ENCODE assay signal across 2 cellular contexts in genomic region chr1:9801909-9802308, GRCh38.
TF ChIP-seq lines count a peak whose summit lies in the region.

No MANE protein-coding gene starts in this region.

TF ChIP-seq in HepG2, 621 proteins besides CTCF, POLR2A, EP300 and RAD21:
- peak; percentile 78 for TF ChIP-seq ZNF629 (CRISPR knock-in tag; conservative IDR thresholded peaks at IDR 0.05)
- no peak for TF ChIP-seq ZNF44 (CRISPR knock-in tag; IDR thresholded peaks at IDR 0.05)

TF ChIP-seq in endothelial cell of umbilical vein, 7 proteins besides CTCF, POLR2A, EP300 and RAD21:
- TF ChIP-seq EZH2 (IDR thresholded peaks at IDR 0.05; ENCODE audit: borderline replicate concordance, low read depth, low read length, severe bottlenecking), result no peak
- TF ChIP-seq FOS (IDR thresholded peaks at IDR 0.05; ENCODE audit: borderline replicate concordance, insufficient read depth, low read length), result no peak
- TF ChIP-seq MAX (IDR thresholded peaks at IDR 0.05; ENCODE audit: insufficient read depth, insufficient read length), result no peak
- no peak for TF ChIP-seq POLR2AphosphoS5 (IDR thresholded peaks at IDR 0.05; ENCODE audit: insufficient read depth, low read depth, low read length)
- no peak for TF ChIP-seq GATA2 (IDR thresholded peaks at IDR 0.05; ENCODE audit: insufficient read depth, insufficient read length, low read depth, low read length)
- no peak for TF ChIP-seq JUN (IDR thresholded peaks at IDR 0.05; ENCODE audit: borderline replicate concordance, insufficient read depth, insufficient read length, low read depth)
- no peak for TF ChIP-seq MYC (IDR thresholded peaks at IDR 0.05; ENCODE audit: low read depth, low read length)
